ENCODE assay signal across 10 cellular contexts in genomic region chr21:46392921-46393320, GRCh38.
DNase-seq lines count a peak whose midpoint lies in the region; ATAC-seq and TF ChIP-seq lines count a peak whose summit lies in the region.
"Had no signal": no experiment of that assay in that cellular context is flagged by ENCODE, and none has a peak within 500 bp of the region (broad histone marks: within the 10 kb centered on the region; RNA-seq: fewer than 3 reads in every experiment).

No MANE protein-coding gene starts in this region.

- intact Hi-C loops in ovary (cut with DNase I) = no loop called here

- no peak overlapping the region for H3K4me3 ChIP-seq in BJ (ENCODE audit: low read depth, low read length)
- H3K4me3 ChIP-seq in gastroesophageal sphincter = no peak overlapping the region
- no peak overlapping the region for H3K4me3 ChIP-seq in ovary

- CTCF ChIA-PET in BJ (lab: Yijun Ruan, JAX) = no interaction called here

- DNase-seq in BJ (ENCODE audit: low read depth) (peak; percentile 71), NCI-H1694 treated with DMSO at 0.1 percent for 48 hours (lab: John Stamatoyannopoulos, UW) (peak; percentile 32), ovary (peak; percentile 81 to 89 (median 86)), T1000 (lab: John Stamatoyannopoulos, UW) (no peak), NCI-H1048 (lab: John Stamatoyannopoulos, UW) (no peak), GM20000 (ENCODE audit: low spot score) (no peak)
- DNase-seq: NCI-H1436 treated with DMSO at 0.1 percent for 48 hours; stimulated activated CD4-positive, alpha-beta T cell treated with anti-CD3 and anti-CD28 coated beads, Interleukin-4, amount 100 ng/mL, for 24 hours had no signal

- POLR2A ChIA-PET in BJ (lab: Charles Lee) = no interaction called here

- no peak for TF ChIP-seq EP300 in gastroesophageal sphincter (IDR thresholded peaks at IDR 0.05)
- TF ChIP-seq EP300 in ovary (IDR thresholded peaks at IDR 0.05) = no peak

- peak overlapping the region in 1 of 4 donors; percentile 66 for H3K27ac ChIP-seq in gastroesophageal sphincter
- peak overlapping the region; percentile 44 to 87 for H3K27ac ChIP-seq in ovary

- peaks cover 18% of the 10 kb centered on the region for H3K36me3 ChIP-seq in BJ (ENCODE audit: control insufficient read depth, insufficient read depth, low read length)
- H3K36me3 ChIP-seq in gastroesophageal sphincter = peaks cover 0 to 93% of the 10 kb centered on the region in 2 donors
- H3K36me3 ChIP-seq in ovary = no peaks in the 10 kb centered on the region

- H3K9me3 ChIP-seq in gastroesophageal sphincter (no peaks in the 10 kb centered on the region), ovary (no peaks in the 10 kb centered on the region)

- TF ChIP-seq POLR2A in gastroesophageal sphincter (IDR thresholded peaks at IDR 0.05) = no peak
- TF ChIP-seq POLR2A in ovary (IDR thresholded peaks at IDR 0.05) = no peak

- ATAC-seq in gastroesophageal sphincter = peak; percentile 69
- ATAC-seq in GM19328 (IDR thresholded peaks at IDR 0.05; ENCODE audit: unreplicated experiment) = no peak

- peaks cover 0 to 11% (median 2%) of the 10 kb centered on the region in 3 donors for H3K4me1 ChIP-seq in gastroesophageal sphincter
- H3K4me1 ChIP-seq in ovary (ENCODE audit: insufficient read depth) = peaks cover 24% of the 10 kb centered on the region

- 38% methylated on average over 10 of the region's 13 CpGs; no CpG with 5 or more reads in 1 of the 2 donors for WGBS in gastroesophageal sphincter (ENCODE audit: low coverage in 1 of 2), 2 donors
- 7 to 11% (median 8%) methylated on average over 13 of the region's 13 CpGs for WGBS in ovary, 3 donors

- TF ChIP-seq CTCF in BJ (IDR thresholded peaks at IDR 0.05; ENCODE audit: insufficient read depth, low read depth, low read length) (no peak; the same call in 1 of the 2 replicates), gastroesophageal sphincter (IDR thresholded peaks at IDR 0.05) (peak in 1 of 4 experiments; percentile 20), ovary (IDR thresholded peaks at IDR 0.05) (no peak), GM20000 (IDR thresholded peaks at IDR 0.05; ENCODE audit: extremely low read depth, missing control alignments) (no peak)

- H3K27me3 ChIP-seq in BJ (ENCODE audit: control insufficient read depth, insufficient read depth, low read length) (no peaks in the 10 kb centered on the region), gastroesophageal sphincter (no peaks in the 10 kb centered on the region), ovary (no peaks in the 10 kb centered on the region)

Comparison
In these comparisons a context has a peak if more than half of its experiments do, and no peak if none do; other contexts are left out.
1. DNase-seq: peak in BJ (single experiment), NCI-H1694 treated with DMSO at 0.1 percent for 48 hours (single experiment) and ovary (5 of 5); none in T1000 (single experiment), NCI-H1048 (single experiment) and GM20000 (single experiment).